Comparison of ENCODE assay signal across 8 cellular contexts in the genomic region with DNA sequence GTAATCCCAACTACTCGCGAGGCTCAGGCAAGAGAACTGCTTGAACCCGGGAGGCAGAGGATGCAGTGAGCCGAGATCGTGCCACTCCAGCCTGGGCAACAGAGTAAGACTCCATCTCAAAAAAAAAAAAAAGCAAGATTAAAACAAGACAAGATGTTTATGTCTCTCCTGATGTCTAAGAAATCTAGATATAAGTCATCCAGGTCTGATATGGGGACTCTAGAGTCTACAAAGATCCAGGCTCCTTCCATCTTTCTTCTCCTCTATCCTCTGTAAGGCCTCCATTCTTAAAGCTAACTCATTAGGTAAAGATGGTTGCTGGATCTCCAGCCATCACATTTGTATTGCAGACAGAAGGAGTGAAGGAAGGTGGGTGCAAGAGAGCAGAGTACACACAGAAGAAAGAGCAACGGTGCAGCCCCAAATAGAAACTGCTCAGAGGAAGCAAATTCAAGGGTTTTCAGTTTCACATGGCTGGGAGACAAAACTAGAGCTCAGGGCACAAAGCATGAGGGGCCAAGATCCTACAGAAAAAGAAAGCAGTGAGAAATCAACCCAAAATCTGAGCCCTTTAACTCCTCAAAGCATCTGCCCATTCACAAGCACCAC. TPM values are rescaled to one million over a fixed set of nuclear protein-coding genes. Genes with fewer than 3 reads are reported as not detected.
DNase-seq lines count a peak whose midpoint lies in the region; ATAC-seq and TF ChIP-seq lines count a peak whose summit lies in the region.
"Had no signal": no experiment of that assay in that cellular context is flagged by ENCODE, and none has a peak within 500 bp of the region (broad histone marks: within the 10 kb centered on the region; RNA-seq: fewer than 3 reads in every experiment).

No MANE protein-coding gene starts in this region.

- H3K27me3 ChIP-seq in BE2C = no peaks in the 10 kb centered on the region

- no peak overlapping the region for H3K4me3 ChIP-seq in BE2C (ENCODE audit: low read depth, low read length)

- TF ChIP-seq CTCF in mesothelial cell of epicardium (IDR thresholded peaks at IDR 0.05; ENCODE audit: unreplicated experiment) = no peak
- no peak for TF ChIP-seq CTCF in BE2C (IDR thresholded peaks at IDR 0.05; ENCODE audit: low read depth, low read length)

- no peaks in the 10 kb centered on the region for H3K9me3 ChIP-seq in BE2C

- H3K36me3 ChIP-seq in BE2C = no peaks in the 10 kb centered on the region

- DNase-seq in mesothelial cell of epicardium (ENCODE audit: low spot score in 2 of 2, unreplicated experiment in 2 of 2) (no peak), DMS153 treated with DMSO at 0.1 percent for 48 hours (lab: John Stamatoyannopoulos, UW; ENCODE audit: unreplicated experiment) (no peak), BE2C (no peak), EL (no peak)

- peaks cover 34% of the 10 kb centered on the region for H3K36me3 Mint-ChIP-seq in mesothelial cell of epicardium

- ATAC-seq in GM18870 (IDR thresholded peaks at IDR 0.05; ENCODE audit: unreplicated experiment) (peak; percentile 74), GM21717 (IDR thresholded peaks at IDR 0.05; ENCODE audit: unreplicated experiment) (peak; percentile 85), HG03469 (IDR thresholded peaks at IDR 0.05; ENCODE audit: unreplicated experiment) (peak; percentile 61)
- ATAC-seq: sciatic nerve had no signal

- peaks cover 8% of the 10 kb centered on the region for H3K4me1 Mint-ChIP-seq in mesothelial cell of epicardium

- H3K4me3 Mint-ChIP-seq in mesothelial cell of epicardium = no peak overlapping the region

- H3K27me3 Mint-ChIP-seq in mesothelial cell of epicardium (ENCODE audit: low read depth) = no peaks in the 10 kb centered on the region

- H3K4me1 ChIP-seq in BE2C = no peaks in the 10 kb centered on the region

- peak overlapping the region; percentile 34 for H3K27ac Mint-ChIP-seq in mesothelial cell of epicardium

- peaks cover 34% of the 10 kb centered on the region for H3K9me3 Mint-ChIP-seq in mesothelial cell of epicardium

RNA-seq across cellular contexts. Expression of a gene that starts 57.6 kb away (rescaled TPM):
- total RNA-seq in mesothelial cell of epicardium = 34.8 to 36.4 TPM (median 35.8 TPM) in 3 replicates
- polyA plus RNA-seq in BE2C (2012; ENCODE audit: insufficient read depth, insufficient read length, low read depth) = 6.4 TPM
